In genomic region chr11:34784318-34784841, GRCh38 we compare ENCODE assay signal across 22 cellular contexts.
A peak's percentile ranks its signal among the peaks of the same experiment; 100 is the strongest.
DNase-seq lines count a peak whose midpoint lies in the region; ATAC-seq, FAIRE-seq and TF ChIP-seq lines count a peak whose summit lies in the region.
"Had no signal": no experiment of that assay in that cellular context is flagged by ENCODE, and none has a peak within 500 bp of the region (broad histone marks: within the 10 kb centered on the region; RNA-seq: fewer than 3 reads in every experiment).

No MANE protein-coding gene starts in this region.

- FAIRE-seq in A549 (lab: Jason Lieb, UNC), result peak; percentile 78
- FAIRE-seq: A204.1, H1 had no signal

- peaks cover 4% of the 10 kb centered on the region; the same call in 1 of the 2 replicates for H3K9me1 ChIP-seq in IMR-90 (ENCODE audit: insufficient read depth, low read length)

- DNase-seq in A549 (ENCODE audit: low read depth in 1 of 2, low spot score in 1 of 2) (no peak), IMR-90 (no peak), epithelial cell of esophagus (ENCODE audit: low read depth) (peak; percentile 80), left lobe of liver (ENCODE audit: low spot score) (no peak), heart right ventricle (no peak), hypothalamus (lab: John Stamatoyannopoulos, UW) (no peak), occipital lobe (lab: John Stamatoyannopoulos, UW) (no peak)
- DNase-seq in activated effector memory CD4-positive, alpha-beta T cell treated with Interleukin-2 at 50 U/mL for 16 hours, result no peak
- DNase-seq: CD4-positive, alpha-beta T cell; DMS79 treated with DMSO at 0.1 percent for 48 hours; Kasumi-1; NCI-H1092 treated with DMSO at 0.1 percent for 48 hours; NCI-H146; NCI-H2081 treated with DMSO at 0.1 percent for 48 hours; NCI-H446 treated with DMSO at 0.1 percent for 48 hours; NCI-H69; OCI-M1; RPMI8226; SHP77 treated with DMSO at 0.1 percent for 48 hours; SK-N-SH had no signal

- in situ Hi-C loops in IMR-90 (cut with MboI; ENCODE audit: low sequenced_read_pairs), result no loop called here

- H2AK9ac ChIP-seq in IMR-90 (replicated peaks; ENCODE audit: low read depth, low read length, poor library complexity), result no peak overlapping the region

- no peak overlapping the region for H2BK120ac ChIP-seq in IMR-90 (ENCODE audit: low read depth, low read length)

- CTCF ChIA-PET in A549 (lab: Yijun Ruan, JAX) (interaction anchor here (0.6 kb wide), 1 partner anchor 184 kb away, joined by 3 read pairs; no protein-coding TSS in a partner anchor), IMR-90 (lab: Yijun Ruan, JAX) (no interaction called here)

- intact Hi-C loops in IMR-90 (cut with micrococcal nuclease), result no loop called here
- intact Hi-C loops in heart right ventricle (cut with DNase I), result no loop called here

- no peak overlapping the region for H3K4ac ChIP-seq in IMR-90 (ENCODE audit: low read depth, low read length)

- H3K27ac ChIP-seq in A549 (peak overlapping the region in 1 of 2 experiments; percentile 13; a peak in 2 of 6 replicates), IMR-90 (ENCODE audit: insufficient read depth, low read length) (no peak overlapping the region), heart right ventricle (no peak overlapping the region)

- H4K91ac ChIP-seq in IMR-90 (ENCODE audit: insufficient read depth, low read depth, low read length), result no peak overlapping the region; the same call in 1 of the 2 replicates

- TF ChIP-seq CTCF in A549 (IDR thresholded peaks at IDR 0.05) (no peak), IMR-90 (conservative IDR thresholded peaks at IDR 0.05; ENCODE audit: low read depth, low read length) (no peak), epithelial cell of esophagus (IDR thresholded peaks at IDR 0.05; ENCODE audit: insufficient read depth, low read depth, low read length, missing control alignments) (no peak), heart right ventricle (IDR thresholded peaks at IDR 0.05) (no peak)

- no peak overlapping the region for H2BK5ac ChIP-seq in IMR-90 (ENCODE audit: low read depth, low read length, poor library complexity, severe bottlenecking)

- ATAC-seq in A549, result no peak
- ATAC-seq in IMR-90 (ENCODE audit: low read depth), result no peak
- ATAC-seq in left lobe of liver, result peak; percentile 78
- ATAC-seq in heart right ventricle, result no peak

- no peak overlapping the region for H3K4me3 ChIP-seq in A549
- H3K4me3 ChIP-seq in IMR-90 (ENCODE audit: insufficient read depth, low read depth, low read length), result no peak overlapping the region
- no peak overlapping the region for H3K4me3 ChIP-seq in epithelial cell of esophagus (ENCODE audit: low read length)
- H3K4me3 ChIP-seq in heart right ventricle, result no peak overlapping the region

- H3K4me1 ChIP-seq in A549 (peaks cover 12% of the 10 kb centered on the region; the same call in 2 of the 3 replicates), IMR-90 (ENCODE audit: control insufficient read depth, insufficient read depth, low read length) (peaks cover 5% of the 10 kb centered on the region; the same call in 1 of the 2 replicates), heart right ventricle (no peaks in the 10 kb centered on the region)

- no peak overlapping the region for H4K8ac ChIP-seq in IMR-90 (ENCODE audit: low read depth in 2 of 2, low read length in 2 of 2)

- no peaks in the 10 kb centered on the region for H3K79me1 ChIP-seq in IMR-90 (ENCODE audit: low read depth in 1 of 2, low read length in 2 of 2)

- H2BK20ac ChIP-seq in IMR-90 (ENCODE audit: low read depth, low read length), result no peak overlapping the region

- no peak for TF ChIP-seq POLR2A in A549 (IDR thresholded peaks at IDR 0.05; ENCODE audit: low read length)
- no peak for TF ChIP-seq POLR2A in IMR-90 (IDR thresholded peaks at IDR 0.05; ENCODE audit: low read depth, low read length)

- no peak overlapping the region for H2AK5ac ChIP-seq in IMR-90 (ENCODE audit: low read depth, low read length)

- 0 out of 2 replicates have a peak overlapping the region, but pooled peaks have one; percentile 15 for H3K14ac ChIP-seq in IMR-90 (replicated peaks; ENCODE audit: low read depth, low read length)

- no peak overlapping the region for H4K5ac ChIP-seq in IMR-90 (ENCODE audit: low read depth, low read length)

- no peak overlapping the region for H3K9ac ChIP-seq in IMR-90 (ENCODE audit: low read depth, low read length)
- H3K9ac ChIP-seq: SK-N-SH had no signal

- TF ChIP-seq EP300 in A549 (IDR thresholded peaks at IDR 0.05), result no peak

- H3K9me3 ChIP-seq in A549 (no peaks in the 10 kb centered on the region), IMR-90 (ENCODE audit: control insufficient read depth, insufficient read depth, low read length) (no peaks in the 10 kb centered on the region), heart right ventricle (peaks cover 0 to 5% (median 0%) of the 10 kb centered on the region in 11 donors)
- H3K9me3 ChIP-seq: SK-N-SH had no signal

- H2BK15ac ChIP-seq in IMR-90 (ENCODE audit: low read depth, low read length), result no peak overlapping the region

- no peak overlapping the region for H3K18ac ChIP-seq in IMR-90 (ENCODE audit: low read depth, low read length)

- no peaks in the 10 kb centered on the region for H3K36me3 ChIP-seq in IMR-90 (ENCODE audit: control insufficient read depth, insufficient read depth, low read length)
- H3K36me3 ChIP-seq in heart right ventricle, result no peaks in the 10 kb centered on the region

- TF ChIP-seq RAD21 in A549 (conservative IDR thresholded peaks at IDR 0.05 in 1 of 2, IDR thresholded peaks at IDR 0.05 in 1 of 2) (no peak), IMR-90 (IDR thresholded peaks at IDR 0.05; ENCODE audit: low read length) (no peak)

- no peak overlapping the region for H2AFZ ChIP-seq in IMR-90 (replicated peaks; ENCODE audit: low read length, poor library complexity)

- dilution Hi-C loops in IMR-90 (cut with HindIII; ENCODE audit: low sequenced_read_pairs, unreplicated experiment), result no loop called here

- no TSS peak for BruUV-seq in IMR-90 (replicated peaks; lab: Mats Ljungman, UMichigan)

- WGBS in A549 (ENCODE audit: missing lambda C conversion rate), result 31% methylated on average over 2 of the region's 2 CpGs
- no CpG with 5 or more reads among the region's 2 CpGs for WGBS in IMR-90 (ENCODE audit: extremely low coverage in 2 of 2, insufficient read length in 1 of 2), 2 experiments
- WGBS in heart right ventricle, 2 donors, result 59 to 66% methylated on average over 2 of the region's 2 CpGs

- H3K23ac ChIP-seq in IMR-90 (ENCODE audit: low read depth, low read length), result no peak overlapping the region

- POLR2A ChIA-PET in A549 (lab: Yijun Ruan, JAX) (no interaction called here), IMR-90 (lab: Charles Lee; ENCODE audit: unreplicated experiment) (no interaction called here)

- no peaks in the 10 kb centered on the region for H3K27me3 ChIP-seq in IMR-90 (ENCODE audit: control insufficient read depth, insufficient read depth, low read length)
- H3K27me3 ChIP-seq in heart right ventricle, result no peaks in the 10 kb centered on the region

- no peaks in the 10 kb centered on the region for H4K20me1 ChIP-seq in IMR-90 (ENCODE audit: insufficient read depth, low read length)

- no peak overlapping the region for H3K4me2 ChIP-seq in A549
- no peak overlapping the region for H3K4me2 ChIP-seq in IMR-90 (ENCODE audit: low read depth, low read length)
- H3K4me2 ChIP-seq: SK-N-SH had no signal

- H3K56ac ChIP-seq in IMR-90 (ENCODE audit: extremely low read depth, insufficient read depth, low read length), result no peak overlapping the region

TF ChIP-seq in A549, 52 proteins besides CTCF, POLR2A, EP300 and RAD21:
- no peak for TF ChIP-seq CBX2 (IDR thresholded peaks at IDR 0.05; ENCODE audit: borderline replicate concordance, low read depth)
- TF ChIP-seq MAFK (IDR thresholded peaks at IDR 0.05; ENCODE audit: partially characterized antibody), result no peak
- TF ChIP-seq TFCP2L1 (CRISPR knock-in tag; IDR thresholded peaks at IDR 0.05), result no peak
- TF ChIP-seq PBX3 (IDR thresholded peaks at IDR 0.05), result no peak
- TF ChIP-seq SREBF2 (IDR thresholded peaks at IDR 0.05), result no peak
TF ChIP-seq in A549: peak in this region for 0.

TF ChIP-seq in IMR-90, 13 proteins besides CTCF, POLR2A, EP300 and RAD21:
- no peak for TF ChIP-seq MXI1 (IDR thresholded peaks at IDR 0.05; ENCODE audit: borderline replicate concordance, low read depth, low read length)
- TF ChIP-seq FOS (IDR thresholded peaks at IDR 0.05; ENCODE audit: low read depth, low read length), result no peak
- TF ChIP-seq CHD1 (IDR thresholded peaks at IDR 0.05; ENCODE audit: low read depth, low read length), result no peak
- TF ChIP-seq ELK1 (IDR thresholded peaks at IDR 0.05; ENCODE audit: borderline replicate concordance, low read depth, low read length), result no peak
- no peak for TF ChIP-seq RCOR1 (IDR thresholded peaks at IDR 0.05; ENCODE audit: insufficient replicate concordance, low read length)
- no peak for TF ChIP-seq NFE2L2 (IDR thresholded peaks at IDR 0.05; ENCODE audit: low read depth, low read length)
